ENCODE assay signal across 1 cellular context in genomic region chr12:108151505-108152178, GRCh38.
TF ChIP-seq lines count a peak whose summit lies in the region.

No MANE protein-coding gene starts in this region.

TF ChIP-seq in H1, 55 proteins besides CTCF, POLR2A, EP300 and RAD21:
- TF ChIP-seq CHD1 (IDR thresholded peaks at IDR 0.05; ENCODE audit: low read depth, low read length), result no peak
- TF ChIP-seq SP1 (IDR thresholded peaks at IDR 0.05; ENCODE audit: low read depth, low read length), result no peak
- no peak for TF ChIP-seq HDAC6 (IDR thresholded peaks at IDR 0.05; ENCODE audit: low read depth, low read length)
- no peak for TF ChIP-seq POLR2AphosphoS5 (IDR thresholded peaks at IDR 0.05; ENCODE audit: low read depth, low read length)
- no peak for TF ChIP-seq GTF2F1 (IDR thresholded peaks at IDR 0.05; ENCODE audit: borderline replicate concordance, low read depth, low read length)
- TF ChIP-seq SIN3A (conservative IDR thresholded peaks at IDR 0.05 in 1 of 2, IDR thresholded peaks at IDR 0.05 in 1 of 2; ENCODE audit: low read depth in 1 of 2, low read length in 2 of 2), result no peak
- TF ChIP-seq RNF2 (IDR thresholded peaks at IDR 0.05; ENCODE audit: borderline replicate concordance, low read depth, low read length, missing control alignments, poor library complexity, severe bottlenecking), result no peak
- TF ChIP-seq TCF12 (IDR thresholded peaks at IDR 0.05; ENCODE audit: low read depth, low read length), result no peak
- TF ChIP-seq CTBP2 (IDR thresholded peaks at IDR 0.05; ENCODE audit: borderline replicate concordance, insufficient read depth, insufficient read length, low read length), result no peak
- TF ChIP-seq FOSL1 (IDR thresholded peaks at IDR 0.05; ENCODE audit: insufficient read depth, low read depth, low read length), result no peak
- TF ChIP-seq ZNF274 (IDR thresholded peaks at IDR 0.05; ENCODE audit: borderline replicate concordance, extremely low read depth, low read length), result no peak
- TF ChIP-seq ATF2 (IDR thresholded peaks at IDR 0.05; ENCODE audit: low read length), result no peak
- no peak for TF ChIP-seq RXRA (IDR thresholded peaks at IDR 0.05; ENCODE audit: insufficient read depth, low read depth, low read length)
- TF ChIP-seq JUND (IDR thresholded peaks at IDR 0.05; ENCODE audit: low read length), result no peak
- TF ChIP-seq CHD2 (IDR thresholded peaks at IDR 0.05; ENCODE audit: low read length), result no peak
- no peak for TF ChIP-seq TEAD4 (IDR thresholded peaks at IDR 0.05; ENCODE audit: low read depth, low read length)
